In the genomic region with DNA sequence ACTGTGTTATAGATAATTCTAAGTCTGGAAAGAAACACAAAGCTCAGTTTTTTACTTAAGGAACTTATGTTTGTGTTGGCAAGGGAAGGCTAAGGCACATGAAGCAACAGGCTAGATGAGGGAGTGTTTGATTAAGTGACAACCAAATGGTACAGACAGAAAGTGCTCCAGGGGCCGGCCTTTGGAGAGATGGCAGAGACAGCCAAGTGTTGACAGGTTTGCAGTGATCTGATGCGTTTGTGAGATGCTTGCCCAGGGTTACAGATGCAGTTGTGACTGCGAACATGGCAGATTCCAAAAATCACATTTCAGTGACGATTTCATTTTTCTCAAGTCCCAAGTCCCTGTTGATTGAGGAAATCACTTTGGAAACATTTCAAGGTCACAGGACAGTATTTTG, we compare ENCODE assay signal across 29 cellular contexts.
"Had no signal": no experiment of that assay in that cellular context is flagged by ENCODE, and none has a peak within 500 bp of the region (broad histone marks: within the 10 kb centered on the region; RNA-seq: fewer than 3 reads in every experiment).

No MANE protein-coding gene starts in this region.

- H3K27ac ChIP-seq: gastrocnemius medialis, hepatocyte, neural progenitor cell, right lobe of liver, skin epidermis, thoracic aorta, uterus had no signal

- H3K4me1 Mint-ChIP-seq: activated B cell treated with CpG ODN at 0.5 μM for 24 hours; activated naive CD4-positive, alpha-beta T cell treated with anti-CD3 and anti-CD28 coated beads, Interleukin-2, amount 50 U/mL, for 24 hours; activated naive CD8-positive, alpha-beta T cell treated with anti-CD3 and anti-CD28 coated beads, Interleukin-2, amount 50 U/mL, for 24 hours; activated T-helper 17 cell treated with anti-CD3 and anti-CD28 coated beads, Interleukin-2, amount 50 U/mL, for 72 hours; naive thymus-derived CD4-positive, alpha-beta T cell; neural progenitor cell had no signal

- H3K36me3 Mint-ChIP-seq: activated naive CD4-positive, alpha-beta T cell treated with anti-CD3 and anti-CD28 coated beads, Interleukin-2, amount 50 U/mL, for 24 hours; naive thymus-derived CD4-positive, alpha-beta T cell; neural progenitor cell had no signal

- H3K4me1 ChIP-seq: gastrocnemius medialis, right lobe of liver, uterus had no signal

- H3K27ac Mint-ChIP-seq: activated B cell treated with CpG ODN at 0.5 μM for 24 hours; activated CD8-positive, alpha-beta T cell treated with anti-CD3 and anti-CD28 coated beads for 36 hours; activated naive CD4-positive, alpha-beta T cell treated with anti-CD3 and anti-CD28 coated beads, Interleukin-2, amount 50 U/mL, for 24 hours; activated naive CD8-positive, alpha-beta T cell treated with anti-CD3 and anti-CD28 coated beads, Interleukin-2, amount 50 U/mL, for 24 hours; activated T-helper 17 cell treated with anti-CD3 and anti-CD28 coated beads, Interleukin-2, amount 50 U/mL, for 72 hours; effector memory CD8-positive, alpha-beta T cell; naive thymus-derived CD4-positive, alpha-beta T cell; neural progenitor cell; stimulated activated naive CD8-positive, alpha-beta T cell treated with anti-CD3 and anti-CD28 coated beads, Interleukin-15, Interleukin-2, amounts not matched to agents 100 ng/mL and 50 ng/mL, for 24 hours had no signal

- H3K4me3 Mint-ChIP-seq: activated B cell treated with CpG ODN at 0.5 μM for 24 hours; activated CD8-positive, alpha-beta T cell treated with anti-CD3 and anti-CD28 coated beads for 36 hours; activated naive CD4-positive, alpha-beta T cell treated with anti-CD3 and anti-CD28 coated beads, Interleukin-2, amount 50 U/mL, for 24 hours; activated naive CD8-positive, alpha-beta T cell treated with anti-CD3 and anti-CD28 coated beads, Interleukin-2, amount 50 U/mL, for 24 hours; activated T-cell treated with anti-CD3 and anti-CD28 coated beads, Interleukin-2, amount 50 U/mL, for 4 hours; activated T-helper 17 cell treated with anti-CD3 and anti-CD28 coated beads, Interleukin-2, amount 50 U/mL, for 72 hours; effector memory CD8-positive, alpha-beta T cell; naive thymus-derived CD4-positive, alpha-beta T cell; neural progenitor cell; stimulated activated naive CD8-positive, alpha-beta T cell treated with anti-CD3 and anti-CD28 coated beads, Interleukin-15, Interleukin-2, amounts not matched to agents 100 ng/mL and 50 ng/mL, for 24 hours had no signal

- H3K27me3 Mint-ChIP-seq: activated B cell treated with CpG ODN at 0.5 μM for 24 hours; activated CD8-positive, alpha-beta T cell treated with anti-CD3 and anti-CD28 coated beads for 36 hours; activated naive CD4-positive, alpha-beta T cell treated with anti-CD3 and anti-CD28 coated beads, Interleukin-2, amount 50 U/mL, for 24 hours; activated naive CD8-positive, alpha-beta T cell treated with anti-CD3 and anti-CD28 coated beads, Interleukin-2, amount 50 U/mL, for 24 hours; activated T-helper 17 cell treated with anti-CD3 and anti-CD28 coated beads, Interleukin-2, amount 50 U/mL, for 72 hours; effector memory CD8-positive, alpha-beta T cell; stimulated activated naive CD8-positive, alpha-beta T cell treated with anti-CD3 and anti-CD28 coated beads, Interleukin-15, Interleukin-2, amounts not matched to agents 100 ng/mL and 50 ng/mL, for 24 hours had no signal

- H3K27me3 ChIP-seq: gastrocnemius medialis, hepatocyte, neural progenitor cell, right lobe of liver, uterus had no signal

- DNase-seq: activated B cell treated with CpG ODN at 0.5 μM for 24 hours; activated CD4-positive, alpha-beta T cell treated with anti-CD3 and anti-CD28 coated beads, Interleukin-2, amount 50 U/mL, for 1 hour; activated CD8-positive, alpha-beta T cell treated with anti-CD3 and anti-CD28 coated beads for 36 hours; activated gamma-delta T cell treated with Interleukin-2 at 50 U/mL for 16 hours; activated naive CD8-positive, alpha-beta T cell treated with anti-CD3 and anti-CD28 coated beads, Interleukin-2, amount 50 U/mL, for 24 hours; activated T-cell treated with anti-CD3 and anti-CD28 coated beads, Interleukin-2, amount 50 U/mL, for 4 hours; amygdala; cerebellar nuclear complex; cortex of kidney; effector memory CD8-positive, alpha-beta T cell; gastrocnemius medialis; glutamatergic neuron; islet precursor cell; midbrain; naive thymus-derived CD4-positive, alpha-beta T cell; occipital lobe; right lobe of liver; stimulated activated CD4-positive, alpha-beta T cell treated with anti-CD3 and anti-CD28 coated beads, Interleukin-12 subunit alpha, Interleukin-12 subunit beta, amount 100 ng/mL, for 4 hours; stimulated activated CD4-positive, alpha-beta T cell treated with anti-CD3 and anti-CD28 coated beads, Interleukin-4, amount 100 ng/mL, for 1 hour; T-helper 2 cell; trophoblast cell; uterus had no signal

- H3K9me3 ChIP-seq: gastrocnemius medialis, right lobe of liver, thoracic aorta, uterus had no signal

- ATAC-seq: activated CD8-positive, alpha-beta T cell treated with anti-CD3 and anti-CD28 coated beads for 36 hours; activated naive CD8-positive, alpha-beta T cell treated with anti-CD3 and anti-CD28 coated beads, Interleukin-2, amount 50 U/mL, for 24 hours; activated T-cell treated with anti-CD3 and anti-CD28 coated beads, Interleukin-2, amount 50 U/mL, for 4 hours; activated T-helper 17 cell treated with anti-CD3 and anti-CD28 coated beads, Interleukin-2, amount 50 U/mL, for 72 hours; effector memory CD8-positive, alpha-beta T cell; gastrocnemius medialis; naive thymus-derived CD4-positive, alpha-beta T cell; right lobe of liver had no signal

- H3K9me3 Mint-ChIP-seq: activated B cell treated with CpG ODN at 0.5 μM for 24 hours; activated CD8-positive, alpha-beta T cell treated with anti-CD3 and anti-CD28 coated beads for 36 hours; neural progenitor cell had no signal

- H3K36me3 ChIP-seq: gastrocnemius medialis, neural progenitor cell, right lobe of liver, thoracic aorta, uterus had no signal

- H3K4me3 ChIP-seq: gastrocnemius medialis, hepatocyte, neural progenitor cell, right lobe of liver, skin epidermis, thoracic aorta, uterus had no signal
